3 cellular contexts compared by ENCODE assay signal in the genomic region with DNA sequence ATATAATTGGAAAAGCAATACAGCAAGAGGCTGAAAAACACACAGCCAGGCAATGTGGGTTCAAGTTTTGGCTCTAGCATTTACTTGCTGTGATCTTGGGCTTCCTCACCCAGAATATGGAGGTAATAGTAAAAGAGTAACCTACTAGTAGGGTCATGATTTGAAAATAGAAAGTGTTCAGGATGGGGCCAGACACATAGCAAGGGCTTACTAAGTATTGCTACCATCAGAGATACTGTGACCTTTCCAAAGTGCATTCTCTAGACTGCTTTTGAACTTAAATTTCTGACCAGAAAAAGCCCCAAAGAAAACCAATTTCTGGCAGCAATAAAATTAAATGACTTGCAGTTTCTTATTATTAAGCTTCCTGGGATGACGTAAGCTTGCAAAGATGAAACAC.
TF ChIP-seq lines count a peak whose summit lies in the region.

No MANE protein-coding gene starts in this region.

TF ChIP-seq in A549, 52 proteins besides CTCF, POLR2A, EP300 and RAD21:
- TF ChIP-seq EHMT2 (IDR thresholded peaks at IDR 0.05; ENCODE audit: low read depth) = no peak
- 0 out of 2 replicates have a peak, but pooled peaks have one; percentile 31 for TF ChIP-seq NFE2L2 (conservative IDR thresholded peaks at IDR 0.05; ENCODE audit: low read length)
- TF ChIP-seq, protein P1, sequence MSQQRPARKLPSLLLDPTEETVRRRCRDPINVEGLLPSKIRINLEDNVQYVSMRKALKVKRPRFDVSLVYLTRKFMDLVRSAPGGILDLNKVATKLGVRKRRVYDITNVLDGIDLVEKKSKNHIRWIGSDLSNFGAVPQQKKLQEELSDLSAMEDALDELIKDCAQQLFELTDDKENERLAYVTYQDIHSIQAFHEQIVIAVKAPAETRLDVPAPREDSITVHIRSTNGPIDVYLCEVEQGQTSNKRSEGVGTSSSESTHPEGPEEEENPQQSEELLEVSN (IDR thresholded peaks at IDR 0.05; ENCODE audit: borderline replicate concordance, low read depth) = no peak

TF ChIP-seq in GM23338, 12 proteins besides CTCF, POLR2A, EP300 and RAD21 (continues in another document):
- TF ChIP-seq, protein P2, sequence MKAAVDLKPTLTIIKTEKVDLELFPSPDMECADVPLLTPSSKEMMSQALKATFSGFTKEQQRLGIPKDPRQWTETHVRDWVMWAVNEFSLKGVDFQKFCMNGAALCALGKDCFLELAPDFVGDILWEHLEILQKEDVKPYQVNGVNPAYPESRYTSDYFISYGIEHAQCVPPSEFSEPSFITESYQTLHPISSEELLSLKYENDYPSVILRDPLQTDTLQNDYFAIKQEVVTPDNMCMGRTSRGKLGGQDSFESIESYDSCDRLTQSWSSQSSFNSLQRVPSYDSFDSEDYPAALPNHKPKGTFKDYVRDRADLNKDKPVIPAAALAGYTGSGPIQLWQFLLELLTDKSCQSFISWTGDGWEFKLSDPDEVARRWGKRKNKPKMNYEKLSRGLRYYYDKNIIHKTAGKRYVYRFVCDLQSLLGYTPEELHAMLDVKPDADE (IDR thresholded peaks at IDR 0.05) = no peak
- TF ChIP-seq EZH2phosphoT487 (IDR thresholded peaks at IDR 0.05; ENCODE audit: unreplicated experiment) (no peak), CREB1 (CRISPR knock-in tag; IDR thresholded peaks at IDR 0.05; ENCODE audit: low read depth) (no peak), ZNF331 (CRISPR knock-in tag; IDR thresholded peaks at IDR 0.05; ENCODE audit: low read depth) (no peak), EZH2 (IDR thresholded peaks at IDR 0.05; ENCODE audit: low read depth, unreplicated experiment) (no peak), JUNB (IDR thresholded peaks at IDR 0.05; ENCODE audit: unreplicated experiment) (no peak), STAT1 (IDR thresholded peaks at IDR 0.05; ENCODE audit: unreplicated experiment) (no peak), NANOG (IDR thresholded peaks at IDR 0.05; ENCODE audit: borderline replicate concordance) (no peak), POLR2AphosphoS5 (IDR thresholded peaks at IDR 0.05; ENCODE audit: low read depth) (no peak)
- TF ChIP-seq, protein P3, sequence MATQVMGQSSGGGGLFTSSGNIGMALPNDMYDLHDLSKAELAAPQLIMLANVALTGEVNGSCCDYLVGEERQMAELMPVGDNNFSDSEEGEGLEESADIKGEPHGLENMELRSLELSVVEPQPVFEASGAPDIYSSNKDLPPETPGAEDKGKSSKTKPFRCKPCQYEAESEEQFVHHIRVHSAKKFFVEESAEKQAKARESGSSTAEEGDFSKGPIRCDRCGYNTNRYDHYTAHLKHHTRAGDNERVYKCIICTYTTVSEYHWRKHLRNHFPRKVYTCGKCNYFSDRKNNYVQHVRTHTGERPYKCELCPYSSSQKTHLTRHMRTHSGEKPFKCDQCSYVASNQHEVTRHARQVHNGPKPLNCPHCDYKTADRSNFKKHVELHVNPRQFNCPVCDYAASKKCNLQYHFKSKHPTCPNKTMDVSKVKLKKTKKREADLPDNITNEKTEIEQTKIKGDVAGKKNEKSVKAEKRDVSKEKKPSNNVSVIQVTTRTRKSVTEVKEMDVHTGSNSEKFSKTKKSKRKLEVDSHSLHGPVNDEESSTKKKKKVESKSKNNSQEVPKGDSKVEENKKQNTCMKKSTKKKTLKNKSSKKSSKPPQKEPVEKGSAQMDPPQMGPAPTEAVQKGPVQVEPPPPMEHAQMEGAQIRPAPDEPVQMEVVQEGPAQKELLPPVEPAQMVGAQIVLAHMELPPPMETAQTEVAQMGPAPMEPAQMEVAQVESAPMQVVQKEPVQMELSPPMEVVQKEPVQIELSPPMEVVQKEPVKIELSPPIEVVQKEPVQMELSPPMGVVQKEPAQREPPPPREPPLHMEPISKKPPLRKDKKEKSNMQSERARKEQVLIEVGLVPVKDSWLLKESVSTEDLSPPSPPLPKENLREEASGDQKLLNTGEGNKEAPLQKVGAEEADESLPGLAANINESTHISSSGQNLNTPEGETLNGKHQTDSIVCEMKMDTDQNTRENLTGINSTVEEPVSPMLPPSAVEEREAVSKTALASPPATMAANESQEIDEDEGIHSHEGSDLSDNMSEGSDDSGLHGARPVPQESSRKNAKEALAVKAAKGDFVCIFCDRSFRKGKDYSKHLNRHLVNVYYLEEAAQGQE (IDR thresholded peaks at IDR 0.05; ENCODE audit: unreplicated experiment) = no peak

TF ChIP-seq in GM12878, 131 proteins besides CTCF, POLR2A, EP300 and RAD21:
- TF ChIP-seq NBN (IDR thresholded peaks at IDR 0.05) = no peak
- TF ChIP-seq JUNB (IDR thresholded peaks at IDR 0.05) = peak; percentile 12; the same call in 1 of the 2 replicates
TF ChIP-seq in GM12878: peak in this region for 1.
